In genomic region chr1:238241607-238242006, GRCh38 we compare ENCODE assay signal across 1 cellular context.
TF ChIP-seq lines count a peak whose summit lies in the region.

No MANE protein-coding gene starts in this region.

TF ChIP-seq in GM12878, 131 proteins besides CTCF, POLR2A, EP300 and RAD21 (continued from another document and continues in another):
- TF ChIP-seq NKRF (conservative IDR thresholded peaks at IDR 0.05) (no peak), ATF2 (IDR thresholded peaks at IDR 0.05; ENCODE audit: low read length) (peak; percentile 77; the same call in 1 of the 2 replicates), HCFC1 (IDR thresholded peaks at IDR 0.05; ENCODE audit: low read length) (no peak), PKNOX1 (IDR thresholded peaks at IDR 0.05) (no peak), CBFB (IDR thresholded peaks at IDR 0.05; ENCODE audit: low read depth) (no peak), NBN (IDR thresholded peaks at IDR 0.05) (no peak), BCL11A (IDR thresholded peaks at IDR 0.05; ENCODE audit: low read depth, low read length) (peak; percentile 68; the same call in 1 of the 2 replicates), FOS (IDR thresholded peaks at IDR 0.05; ENCODE audit: borderline replicate concordance, extremely low read depth, insufficient read length) (no peak), FOXK2 (IDR thresholded peaks at IDR 0.05) (no peak), WRNIP1 (IDR thresholded peaks at IDR 0.05; ENCODE audit: borderline replicate concordance, low read depth, low read length) (no peak), JUND (IDR thresholded peaks at IDR 0.05; ENCODE audit: low read depth, low read length) (no peak), ZNF592 (IDR thresholded peaks at IDR 0.05) (no peak), SIN3A (IDR thresholded peaks at IDR 0.05; ENCODE audit: low read depth, low read length) (no peak), MLLT1 (IDR thresholded peaks at IDR 0.05) (no peak), SMAD5 (IDR thresholded peaks at IDR 0.05; ENCODE audit: low read depth) (no peak), POLR2AphosphoS2 (IDR thresholded peaks at IDR 0.05; ENCODE audit: low read depth, low read length) (no peak), SMARCA5 (IDR thresholded peaks at IDR 0.05) (no peak), NFIC (IDR thresholded peaks at IDR 0.05; ENCODE audit: low read depth, low read length) (peak; percentile 89; the same call in 1 of the 2 replicates), NR2C2 (IDR thresholded peaks at IDR 0.05; ENCODE audit: borderline replicate concordance, control insufficient read depth, insufficient read length, low read depth) (no peak), MAX (IDR thresholded peaks at IDR 0.05; ENCODE audit: low read depth, low read length) (no peak), SREBF2 (IDR thresholded peaks at IDR 0.05; ENCODE audit: low read length) (no peak), PML (IDR thresholded peaks at IDR 0.05; ENCODE audit: low read length) (0 out of 2 replicates have a peak, but pooled peaks have one; percentile 29), CHD2 (IDR thresholded peaks at IDR 0.05; ENCODE audit: borderline replicate concordance, low read depth, low read length) (no peak), TCF3 (IDR thresholded peaks at IDR 0.05; ENCODE audit: borderline replicate concordance, insufficient read depth, low read depth, low read length) (no peak), POU2F2 (IDR thresholded peaks at IDR 0.05; ENCODE audit: borderline replicate concordance, low read depth, low read length) (no peak), RBBP5 (conservative IDR thresholded peaks at IDR 0.05) (no peak), PAX5 (IDR thresholded peaks at IDR 0.05; ENCODE audit: borderline replicate concordance, low read depth, low read length) (no peak), PBX3 (IDR thresholded peaks at IDR 0.05; ENCODE audit: insufficient replicate concordance, low read depth, low read length) (no peak), IKZF2 (IDR thresholded peaks at IDR 0.05) (no peak), ETV6 (conservative IDR thresholded peaks at IDR 0.05 in 1 of 2, IDR thresholded peaks at IDR 0.05 in 1 of 2; ENCODE audit: borderline replicate concordance in 1 of 2, low read depth in 1 of 2) (no peak; a peak in 1 of 4 replicates), NFYA (IDR thresholded peaks at IDR 0.05; ENCODE audit: borderline replicate concordance, low read depth, low read length) (no peak), ZZZ3 (IDR thresholded peaks at IDR 0.05; ENCODE audit: control insufficient read depth, insufficient read length, low read depth) (no peak), MTA3 (IDR thresholded peaks at IDR 0.05; ENCODE audit: borderline replicate concordance, low read length) (no peak), RELB (IDR thresholded peaks at IDR 0.05; ENCODE audit: low read depth) (no peak), CUX1 (IDR thresholded peaks at IDR 0.05; ENCODE audit: insufficient replicate concordance, low read depth, low read length) (no peak), SMC3 (IDR thresholded peaks at IDR 0.05; ENCODE audit: borderline replicate concordance, low read length) (no peak), FOXM1 (IDR thresholded peaks at IDR 0.05; ENCODE audit: low read depth, low read length) (peak; percentile 84; the same call in 1 of the 2 replicates), CREB1 (IDR thresholded peaks at IDR 0.05; ENCODE audit: low read depth) (no peak), SMAD1 (IDR thresholded peaks at IDR 0.05; ENCODE audit: low read depth, partially characterized antibody) (no peak), E2F4 (IDR thresholded peaks at IDR 0.05; ENCODE audit: low read depth, low read length) (no peak), ESRRA (IDR thresholded peaks at IDR 0.05; ENCODE audit: low read length) (no peak), KAT2A (conservative IDR thresholded peaks at IDR 0.05; ENCODE audit: control insufficient read depth, low read depth, low read length) (no peak), MTA2 (IDR thresholded peaks at IDR 0.05; ENCODE audit: low read depth) (no peak), HDAC6 (IDR thresholded peaks at IDR 0.05; ENCODE audit: unreplicated experiment) (no peak)
